8 cellular contexts compared by ENCODE assay signal in genomic region chr5:110738503-110738811, GRCh38. TPM values are rescaled to one million over a fixed set of nuclear protein-coding genes. Genes with fewer than 3 reads are reported as not detected.
DNase-seq lines count a peak whose midpoint lies in the region; ATAC-seq and TF ChIP-seq lines count a peak whose summit lies in the region.

No MANE protein-coding gene starts in this region.

- ATAC-seq in GM19043 (IDR thresholded peaks at IDR 0.05; ENCODE audit: low read depth, unreplicated experiment) (peak; percentile 49), HG03103 (IDR thresholded peaks at IDR 0.05; ENCODE audit: low read depth, unreplicated experiment) (peak; percentile 45), left ventricle myocardium superior (peak; percentile 73)

- peak overlapping the region in 20 of 21 experiments; percentile 49 to 93 (median 92) for H3K27ac ChIP-seq in skin epidermis

- H3K4me3 ChIP-seq in BJ (ENCODE audit: low read depth, low read length) (peak overlapping the region; percentile 99), skin epidermis (peak overlapping the region; percentile 63 to 99 (median 89))

- intact Hi-C loops in left ventricle myocardium superior (cut with micrococcal nuclease) = no loop called here

- H3K36me3 ChIP-seq in BJ (ENCODE audit: control insufficient read depth, insufficient read depth, low read length) = no peaks in the 10 kb centered on the region

- no peaks in the 10 kb centered on the region for H3K27me3 ChIP-seq in BJ (ENCODE audit: control insufficient read depth, insufficient read depth, low read length)

- CTCF ChIA-PET in BJ (lab: Yijun Ruan, JAX) = no interaction called here

- no peak for TF ChIP-seq CTCF in BJ (IDR thresholded peaks at IDR 0.05; ENCODE audit: insufficient read depth, low read depth, low read length)

- POLR2A ChIA-PET in BJ (lab: Charles Lee) = interaction anchor here (0.7 kb wide), 1 partner anchor 1006 kb away, joined by 3 read pairs; no protein-coding TSS in a partner anchor

- DNase-seq in BJ (ENCODE audit: low read depth) = no peak
- DNase-seq in activated CD8-positive, alpha-beta memory T cell treated with anti-CD3 and anti-CD28 coated beads, Interleukin-2, amount 50 U/mL, for 48 hours = peak; percentile 72
- DNase-seq in left ventricle myocardium superior = no peak
- DNase-seq in cerebellum (ENCODE audit: low spot score) = no peak
- DNase-seq in HT-29 (ENCODE audit: low spot score) = no peak

RNA-seq across cellular contexts. Expression of gene SLC25A46, which starts 0.3 kb away (rescaled TPM):
- 17.5 and 33.8 TPM in 2 replicates for polyA plus RNA-seq in BJ (2011; rRNA removed)
- 12.4 and 12.8 TPM in 2 replicates for polyA minus RNA-seq in BJ (2011; rRNA and poly(A)+ RNA removed)
- total RNA-seq in left ventricle myocardium superior (67.1 TPM), cerebellum (108 TPM)
- 25.8 and 28.1 TPM in 2 replicates for total RNA-seq in HT-29 (2014; rRNA removed; shearing (Covaris generic))

RNA-seq across cellular contexts. Expression of gene TMEM232, which starts 12.0 kb away (rescaled TPM):
- polyA plus RNA-seq in BJ (2011; rRNA removed) = 0.12 and 0.38 TPM in 2 replicates
- 0.33 TPM in 1 of 2 replicates, not detected in the other for polyA minus RNA-seq in BJ (2011; rRNA and poly(A)+ RNA removed)
- 2.9 TPM for total RNA-seq in left ventricle myocardium superior
- 27.9 TPM for total RNA-seq in cerebellum
- 0.10 and 0.94 TPM in 2 replicates for total RNA-seq in HT-29 (2014; rRNA removed; shearing (Covaris generic))
